Comparison of ENCODE assay signal across 19 cellular contexts in the genomic region with DNA sequence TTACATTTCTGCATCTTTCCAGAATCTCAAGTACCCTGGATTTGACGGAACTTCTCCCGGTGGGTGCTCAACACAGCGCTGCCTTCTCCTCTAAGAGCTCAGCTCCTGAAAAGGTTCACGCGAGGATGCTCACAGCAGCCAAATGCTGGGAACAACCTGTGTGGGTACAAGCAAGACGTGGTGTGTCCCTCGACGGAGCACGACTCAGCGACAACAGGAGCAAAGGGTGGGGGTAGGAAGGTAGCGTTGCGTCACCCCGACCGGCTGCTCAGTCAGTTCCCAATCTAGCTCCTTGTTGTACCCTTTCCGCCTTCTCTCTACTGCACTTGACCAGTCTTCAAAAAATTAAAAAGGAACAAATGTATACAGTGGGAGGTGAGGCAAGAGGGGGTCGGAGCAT.
DNase-seq lines count a peak whose midpoint lies in the region; ATAC-seq, FAIRE-seq and TF ChIP-seq lines count a peak whose summit lies in the region.
"Had no signal": no experiment of that assay in that cellular context is flagged by ENCODE, and none has a peak within 500 bp of the region (broad histone marks: within the 10 kb centered on the region; RNA-seq: fewer than 3 reads in every experiment).

No MANE protein-coding gene starts in this region.

- ATAC-seq in K562 = peak; percentile 47; the same call in 2 of the 3 replicates
- ATAC-seq in GM21526 (IDR thresholded peaks at IDR 0.05; ENCODE audit: low FRiP score, unreplicated experiment) = no peak
- ATAC-seq in GM18909 (IDR thresholded peaks at IDR 0.05; ENCODE audit: poor library complexity, unreplicated experiment) = no peak
- no peak for ATAC-seq in PC-3
- no peak for ATAC-seq in GM19023 (IDR thresholded peaks at IDR 0.05; ENCODE audit: unreplicated experiment)
- ATAC-seq: GM12878 had no signal

- intact Hi-C loops in K562 (cut with micrococcal nuclease) (no loop called here), PC-3 (cut with micrococcal nuclease) (no loop called here)

- no peak for TF ChIP-seq EP300 in K562 (IDR thresholded peaks at IDR 0.05; ENCODE audit: low read length)

- H3K27ac ChIP-seq in K562 (ENCODE audit: extremely low read depth, low read depth, low read length) = no peak overlapping the region; the same call in 2 of the 3 replicates
- no peak overlapping the region for H3K27ac ChIP-seq in PC-3 (ENCODE audit: low read length)
- H3K27ac ChIP-seq: SK-N-MC had no signal

- no peaks in the 10 kb centered on the region for H3K9me1 ChIP-seq in K562 (ENCODE audit: control insufficient read depth, insufficient read depth, low read length)

- H3F3A ChIP-seq in PC-3 (ENCODE audit: low read length, unreplicated experiment) = no peaks in the 10 kb centered on the region

- H3K4me2 ChIP-seq in K562 (ENCODE audit: insufficient read depth, low read length) (no peak overlapping the region), PC-3 (ENCODE audit: low read length) (no peak overlapping the region)

- H3K27me3 ChIP-seq in H7 (ENCODE audit: control insufficient read depth, insufficient read depth, low read length) (no peaks in the 10 kb centered on the region), K562 (ENCODE audit: control insufficient read depth in 2 of 2, insufficient read depth in 2 of 2, low read length in 2 of 2) (peaks cover 46 to 55% of the 10 kb centered on the region in 2 experiments), PC-3 (ENCODE audit: low read length) (peaks cover 55% of the 10 kb centered on the region)

- H3K36me3 ChIP-seq in H7 (replicated peaks; ENCODE audit: control insufficient read depth, insufficient read depth, low read length) (no peaks in the 10 kb centered on the region), K562 (ENCODE audit: control insufficient read depth, insufficient read depth, low read length) (no peaks in the 10 kb centered on the region), PC-3 (ENCODE audit: low read depth, low read length) (no peaks in the 10 kb centered on the region)

- no peak for TF ChIP-seq POLR2A in K562 (conservative IDR thresholded peaks at IDR 0.05)

- under 1% methylated on average over 16 of the region's 16 CpGs for WGBS in K562 (ENCODE audit: insufficient coverage, low coverage, missing lambda C conversion rate)

- no peak overlapping the region for H3K4me3 ChIP-seq in H7 (ENCODE audit: insufficient read depth, low read depth, low read length)
- no peak overlapping the region for H3K4me3 ChIP-seq in K562
- H3K4me3 ChIP-seq in PC-3 (ENCODE audit: low read length) = no peak overlapping the region
- H3K4me3 ChIP-seq: GM12878, SK-N-MC had no signal

- H3K9ac ChIP-seq in K562 (ENCODE audit: insufficient read depth in 1 of 2, low read depth in 2 of 2, low read length in 2 of 2) = no peak overlapping the region
- H3K9ac ChIP-seq in PC-3 (ENCODE audit: low read length) = no peak overlapping the region

- POLR2A ChIA-PET in K562 (lab: Yijun Ruan, JAX) = no interaction called here
- POLR2A ChIA-PET in PC-3 (lab: Charles Lee; ENCODE audit: unreplicated experiment) = no interaction called here

- no peak overlapping the region for H2AFZ ChIP-seq in K562 (ENCODE audit: low read depth, low read length)
- no peak overlapping the region for H2AFZ ChIP-seq in PC-3 (ENCODE audit: low read length)

- TF ChIP-seq CTCF in K562 (IDR thresholded peaks at IDR 0.05 in 2 of 3, conservative IDR thresholded peaks at IDR 0.05 in 1 of 3; ENCODE audit: insufficient read depth in 2 of 3, low read depth in 1 of 3, low read length in 3 of 3) = no peak
- TF ChIP-seq CTCF in PC-3 (conservative IDR thresholded peaks at IDR 0.05; ENCODE audit: low read depth, low read length) = no peak

- no peak for TF ChIP-seq RAD21 in K562 (CRISPR knock-in tag; conservative IDR thresholded peaks at IDR 0.05 in 1 of 2, IDR thresholded peaks at IDR 0.05 in 1 of 2)

- in situ Hi-C loops in K562 (cut with MboI) = no loop called here

- H3K9me3 ChIP-seq in K562 (replicated peaks; ENCODE audit: control insufficient read depth, insufficient read depth, low read depth, low read length) (no peaks in the 10 kb centered on the region), PC-3 (ENCODE audit: low read length) (no peaks in the 10 kb centered on the region)

- CTCF ChIA-PET in K562 (lab: Yijun Ruan, JAX; ENCODE audit: low intra/inter-chr PET ratio) = no interaction called here
- CTCF ChIA-PET in PC-3 (lab: Charles Lee) = no interaction called here

- DNase-seq in H7 (peak; percentile 61), MV-4-11 (lab: John Stamatoyannopoulos, UW) (peak; percentile 30), K562 (ENCODE audit: extremely low read depth in 1 of 4, low spot score in 3 of 4) (no peak), putamen (ENCODE audit: low spot score) (peak; percentile 72), PC-3 (no peak)
- DNase-seq: ACHN; CD4-positive, alpha-beta memory T cell; DMS79; IMR-90; NCI-H1048; NCI-H187; NCI-H2171; OCI-M1; T-helper 1 cell had no signal

- BruUV-seq in K562 (replicated peaks; lab: Mats Ljungman, UMichigan) (no TSS peak), PC-3 (replicated peaks; lab: Mats Ljungman, UMichigan) (no TSS peak)

- no peak for FAIRE-seq in K562 (lab: Jason Lieb, UNC)
- FAIRE-seq: GM12878 had no signal

- H3K4me1 ChIP-seq in K562 (replicated peaks in 1 of 2; ENCODE audit: control insufficient read depth in 2 of 2, insufficient read depth in 2 of 2, low read length in 2 of 2) (no peaks in the 10 kb centered on the region), PC-3 (ENCODE audit: insufficient read depth, low read length) (no peaks in the 10 kb centered on the region)

- no peaks in the 10 kb centered on the region for H3K79me2 ChIP-seq in K562 (ENCODE audit: control insufficient read depth, insufficient read depth, low read length)
- no peaks in the 10 kb centered on the region for H3K79me2 ChIP-seq in PC-3 (ENCODE audit: low read length)

- peaks cover 14% of the 10 kb centered on the region for H4K20me1 ChIP-seq in K562 (replicated peaks; ENCODE audit: control insufficient read depth, insufficient read depth, low read length)
- H4K20me1 ChIP-seq in PC-3 (ENCODE audit: low read length) = no peaks in the 10 kb centered on the region

- H3K9me2 ChIP-seq in PC-3 (replicated peaks; ENCODE audit: low read length) = no peaks in the 10 kb centered on the region

TF ChIP-seq in K562, 482 proteins besides CTCF, POLR2A, EP300 and RAD21 (continues in another document):
- no peak for TF ChIP-seq SMAD2 (IDR thresholded peaks at IDR 0.05; ENCODE audit: low read depth, low read length)
- TF ChIP-seq CEBPB (tag; IDR thresholded peaks at IDR 0.05) = peak; percentile 34
- TF ChIP-seq TFAM (CRISPR knock-in tag; conservative IDR thresholded peaks at IDR 0.05) = no peak
- TF ChIP-seq, protein P1, sequence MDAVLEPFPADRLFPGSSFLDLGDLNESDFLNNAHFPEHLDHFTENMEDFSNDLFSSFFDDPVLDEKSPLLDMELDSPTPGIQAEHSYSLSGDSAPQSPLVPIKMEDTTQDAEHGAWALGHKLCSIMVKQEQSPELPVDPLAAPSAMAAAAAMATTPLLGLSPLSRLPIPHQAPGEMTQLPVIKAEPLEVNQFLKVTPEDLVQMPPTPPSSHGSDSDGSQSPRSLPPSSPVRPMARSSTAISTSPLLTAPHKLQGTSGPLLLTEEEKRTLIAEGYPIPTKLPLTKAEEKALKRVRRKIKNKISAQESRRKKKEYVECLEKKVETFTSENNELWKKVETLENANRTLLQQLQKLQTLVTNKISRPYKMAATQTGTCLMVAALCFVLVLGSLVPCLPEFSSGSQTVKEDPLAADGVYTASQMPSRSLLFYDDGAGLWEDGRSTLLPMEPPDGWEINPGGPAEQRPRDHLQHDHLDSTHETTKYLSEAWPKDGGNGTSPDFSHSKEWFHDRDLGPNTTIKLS (IDR thresholded peaks at IDR 0.05; ENCODE audit: borderline replicate concordance, low read depth) = no peak
- TF ChIP-seq, protein P2, sequence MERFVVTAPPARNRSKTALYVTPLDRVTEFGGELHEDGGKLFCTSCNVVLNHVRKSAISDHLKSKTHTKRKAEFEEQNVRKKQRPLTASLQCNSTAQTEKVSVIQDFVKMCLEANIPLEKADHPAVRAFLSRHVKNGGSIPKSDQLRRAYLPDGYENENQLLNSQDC (CRISPR knock-in tag; IDR thresholded peaks at IDR 0.05) = no peak
- TF ChIP-seq, protein P3, sequence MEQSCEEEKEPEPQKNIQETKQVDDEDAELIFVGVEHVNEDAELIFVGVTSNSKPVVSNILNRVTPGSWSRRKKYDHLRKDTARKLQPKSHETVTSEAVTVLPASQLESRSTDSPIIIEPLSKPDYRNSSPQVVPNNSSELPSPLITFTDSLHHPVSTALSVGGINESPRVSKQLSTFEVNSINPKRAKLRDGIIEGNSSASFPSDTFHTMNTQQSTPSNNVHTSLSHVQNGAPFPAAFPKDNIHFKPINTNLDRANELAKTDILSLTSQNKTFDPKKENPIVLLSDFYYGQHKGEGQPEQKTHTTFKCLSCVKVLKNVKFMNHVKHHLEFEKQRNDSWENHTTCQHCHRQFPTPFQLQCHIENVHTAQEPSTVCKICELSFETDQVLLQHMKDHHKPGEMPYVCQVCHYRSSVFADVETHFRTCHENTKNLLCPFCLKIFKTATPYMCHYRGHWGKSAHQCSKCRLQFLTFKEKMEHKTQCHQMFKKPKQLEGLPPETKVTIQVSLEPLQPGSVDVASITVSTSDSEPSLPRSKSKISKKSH (CRISPR knock-in tag; IDR thresholded peaks at IDR 0.05) = no peak
- no peak for TF ChIP-seq HDAC6 (IDR thresholded peaks at IDR 0.05; ENCODE audit: low read depth, low read length)
- TF ChIP-seq, protein P4, sequence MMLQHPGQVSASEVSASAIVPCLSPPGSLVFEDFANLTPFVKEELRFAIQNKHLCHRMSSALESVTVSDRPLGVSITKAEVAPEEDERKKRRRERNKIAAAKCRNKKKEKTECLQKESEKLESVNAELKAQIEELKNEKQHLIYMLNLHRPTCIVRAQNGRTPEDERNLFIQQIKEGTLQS (IDR thresholded peaks at IDR 0.05) = peak; percentile 42
- TF ChIP-seq, protein P4 (CRISPR knock-in tag; conservative IDR thresholded peaks at IDR 0.05) = no peak
- TF ChIP-seq NFIX (CRISPR knock-in tag; IDR thresholded peaks at IDR 0.05; ENCODE audit: low read depth) = no peak
- TF ChIP-seq ZSCAN32 (CRISPR knock-in tag; IDR thresholded peaks at IDR 0.05) = no peak
- TF ChIP-seq ZNF699 (CRISPR knock-in tag; IDR thresholded peaks at IDR 0.05; ENCODE audit: insufficient replicate concordance) = no peak
- TF ChIP-seq ZFP1 (CRISPR knock-in tag; IDR thresholded peaks at IDR 0.05) = no peak

Comparison
In these comparisons a context has a peak if more than half of its experiments do, and no peak if none do; other contexts are left out.
1. DNase-seq: peak in H7 (single experiment), MV-4-11 (single experiment) and putamen (single experiment); none in K562 (0 of 4) and PC-3 (single experiment).